17 cellular contexts compared by ENCODE assay signal in genomic region chr5:44565872-44566271, GRCh38.
DNase-seq lines count a peak whose midpoint lies in the region; ATAC-seq and TF ChIP-seq lines count a peak whose summit lies in the region.
"Had no signal": no experiment of that assay in that cellular context is flagged by ENCODE, and none has a peak within 500 bp of the region (broad histone marks: within the 10 kb centered on the region; RNA-seq: fewer than 3 reads in every experiment).

No MANE protein-coding gene starts in this region.

- DNase-seq in HCEC 1CT, result peak; percentile 48
- peak; percentile 86 for DNase-seq in amniotic epithelial cell (ENCODE audit: low read depth)
- DNase-seq in hepatocyte (ENCODE audit: low spot score), result peak; percentile 23
- DNase-seq in NCI-H2081 (lab: John Stamatoyannopoulos, UW), result no peak
- no peak for DNase-seq in activated naive CD8-positive, alpha-beta T cell treated with anti-CD3 and anti-CD28 coated beads, Interleukin-2, amount 50 U/mL, for 24 hours
- DNase-seq in WTC11 (ENCODE audit: low spot score), result no peak
- DNase-seq: COR-L47, DMS153, NCI-H1092 treated with DMSO at 0.1 percent for 48 hours, NCI-H1694, NCI-H748 treated with DMSO at 0.1 percent for 48 hours, Right ventricle myocardium superior had no signal

- no peak overlapping the region for H3K4me3 ChIP-seq in hepatocyte
- H3K4me3 ChIP-seq in skeletal muscle tissue (ENCODE audit: low read length in 3 of 3), result no peak overlapping the region
- H3K4me3 ChIP-seq: K562 had no signal

- no peaks in the 10 kb centered on the region for H3K27me3 Mint-ChIP-seq in activated naive CD8-positive, alpha-beta T cell treated with anti-CD3 and anti-CD28 coated beads, Interleukin-2, amount 50 U/mL, for 24 hours
- H3K27me3 Mint-ChIP-seq in WTC11 (ENCODE audit: low read depth), result no peaks in the 10 kb centered on the region

- H3K9me2 ChIP-seq in hepatocyte (replicated peaks; ENCODE audit: insufficient read depth), result no peaks in the 10 kb centered on the region

- peak overlapping the region; percentile 7 for H3K27ac ChIP-seq in hepatocyte
- H3K27ac ChIP-seq in skeletal muscle tissue (ENCODE audit: low read depth, low read length), result peak overlapping the region; percentile 31
- H3K27ac ChIP-seq: C4-2B, HL-60 had no signal

- no peak overlapping the region for H3K9ac ChIP-seq in skeletal muscle tissue (ENCODE audit: low read depth in 1 of 3, low read length in 3 of 3)

- H3K9me3 ChIP-seq in hepatocyte (ENCODE audit: low read depth) (no peaks in the 10 kb centered on the region), skeletal muscle tissue (ENCODE audit: control insufficient read depth in 3 of 3, low read length in 3 of 3) (no peaks in the 10 kb centered on the region)

- no peak for ATAC-seq in activated naive CD8-positive, alpha-beta T cell treated with anti-CD3 and anti-CD28 coated beads, Interleukin-2, amount 50 U/mL, for 24 hours
- no peak for ATAC-seq in WTC11
- ATAC-seq: K562, SK-N-SH treated with all-trans-retinoic acid at 6 μM for 48 hours had no signal

- CTCF ChIA-PET in WTC11 (lab: Charles Lee), result no interaction called here

- H2AFZ ChIP-seq in hepatocyte, result no peak overlapping the region

- no peaks in the 10 kb centered on the region for H3K27me3 ChIP-seq in hepatocyte
- H3K27me3 ChIP-seq in skeletal muscle tissue (ENCODE audit: control insufficient read depth in 3 of 3, insufficient read depth in 3 of 3, low read length in 3 of 3), result no peaks in the 10 kb centered on the region

- no peaks in the 10 kb centered on the region for H4K20me1 ChIP-seq in hepatocyte (ENCODE audit: insufficient read depth, poor library complexity, severe bottlenecking)

- no peak overlapping the region for H3K27ac Mint-ChIP-seq in activated naive CD8-positive, alpha-beta T cell treated with anti-CD3 and anti-CD28 coated beads, Interleukin-2, amount 50 U/mL, for 24 hours
- H3K27ac Mint-ChIP-seq in WTC11, result no peak overlapping the region

- no peak overlapping the region for H3K4me3 Mint-ChIP-seq in activated naive CD8-positive, alpha-beta T cell treated with anti-CD3 and anti-CD28 coated beads, Interleukin-2, amount 50 U/mL, for 24 hours
- H3K4me3 Mint-ChIP-seq in WTC11, result no peak overlapping the region

- 23% methylated on average over 2 of the region's 2 CpGs for WGBS in hepatocyte (ENCODE audit: low lambda C conversion rate, missing lambda C conversion rate)

- no peak for TF ChIP-seq CTCF in hepatocyte (IDR thresholded peaks at IDR 0.05; ENCODE audit: poor library complexity)
- no peak for TF ChIP-seq CTCF in WTC11 (IDR thresholded peaks at IDR 0.05)

- no peaks in the 10 kb centered on the region for H3K4me1 ChIP-seq in hepatocyte (ENCODE audit: insufficient read depth)
- peaks cover 0 to 6% (median 3%) of the 10 kb centered on the region in 3 donors for H3K4me1 ChIP-seq in skeletal muscle tissue (ENCODE audit: control insufficient read depth in 3 of 3, insufficient read depth in 3 of 3, low read length in 3 of 3)

- POLR2A ChIA-PET in WTC11 (lab: Charles Lee), result no interaction called here

- H3K36me3 ChIP-seq in hepatocyte (replicated peaks; ENCODE audit: insufficient read depth, low read depth), result no peaks in the 10 kb centered on the region
- H3K36me3 ChIP-seq in skeletal muscle tissue (ENCODE audit: control insufficient read depth in 3 of 3, insufficient read depth in 3 of 3, low read length in 3 of 3), result no peaks in the 10 kb centered on the region

- no peaks in the 10 kb centered on the region for H3K36me3 Mint-ChIP-seq in activated naive CD8-positive, alpha-beta T cell treated with anti-CD3 and anti-CD28 coated beads, Interleukin-2, amount 50 U/mL, for 24 hours (ENCODE audit: low read depth)
- H3K36me3 Mint-ChIP-seq in WTC11, result no peaks in the 10 kb centered on the region

- H3K79me2 ChIP-seq in hepatocyte, result no peaks in the 10 kb centered on the region

- no peaks in the 10 kb centered on the region for H3K4me1 Mint-ChIP-seq in activated naive CD8-positive, alpha-beta T cell treated with anti-CD3 and anti-CD28 coated beads, Interleukin-2, amount 50 U/mL, for 24 hours
- no peaks in the 10 kb centered on the region for H3K4me1 Mint-ChIP-seq in WTC11

- H3K9me3 Mint-ChIP-seq in activated naive CD8-positive, alpha-beta T cell treated with anti-CD3 and anti-CD28 coated beads, Interleukin-2, amount 50 U/mL, for 24 hours, result peaks cover 12% of the 10 kb centered on the region
- no peaks in the 10 kb centered on the region for H3K9me3 Mint-ChIP-seq in WTC11

- H3K4me2 ChIP-seq in hepatocyte, result peak overlapping the region; percentile 17

TF ChIP-seq in WTC11, 78 proteins besides CTCF, POLR2A, EP300 and RAD21:
- no peak for TF ChIP-seq MXD4 (CRISPR knock-in tag; IDR thresholded peaks at IDR 0.05; ENCODE audit: borderline replicate concordance)
- TF ChIP-seq GABPB1 (CRISPR knock-in tag; IDR thresholded peaks at IDR 0.05), result no peak
- no peak for TF ChIP-seq FOXP1 (CRISPR knock-in tag; IDR thresholded peaks at IDR 0.05; ENCODE audit: borderline replicate concordance)
- no peak for TF ChIP-seq NFE2L1 (CRISPR knock-in tag; IDR thresholded peaks at IDR 0.05)
- no peak for TF ChIP-seq ZNF281 (CRISPR knock-in tag; IDR thresholded peaks at IDR 0.05)
- TF ChIP-seq FOXP4 (CRISPR knock-in tag; IDR thresholded peaks at IDR 0.05), result no peak
- TF ChIP-seq ZNF425 (CRISPR knock-in tag; conservative IDR thresholded peaks at IDR 0.05), result no peak
- TF ChIP-seq SMAD3 (CRISPR knock-in tag; IDR thresholded peaks at IDR 0.05; ENCODE audit: borderline replicate concordance), result no peak
- TF ChIP-seq TEAD4 (CRISPR knock-in tag; IDR thresholded peaks at IDR 0.05), result no peak

Comparison
In these comparisons a context has a peak if more than half of its experiments do, and no peak if none do; other contexts are left out.
1. DNase-seq: peak in HCEC 1CT (single experiment), amniotic epithelial cell (single experiment) and hepatocyte (single experiment); none in NCI-H2081 (0 of 2), activated naive CD8-positive, alpha-beta T cell treated with anti-CD3 and anti-CD28 coated beads, Interleukin-2, amount 50 U/mL, for 24 hours (single experiment) and WTC11 (single experiment).